In the genomic region with DNA sequence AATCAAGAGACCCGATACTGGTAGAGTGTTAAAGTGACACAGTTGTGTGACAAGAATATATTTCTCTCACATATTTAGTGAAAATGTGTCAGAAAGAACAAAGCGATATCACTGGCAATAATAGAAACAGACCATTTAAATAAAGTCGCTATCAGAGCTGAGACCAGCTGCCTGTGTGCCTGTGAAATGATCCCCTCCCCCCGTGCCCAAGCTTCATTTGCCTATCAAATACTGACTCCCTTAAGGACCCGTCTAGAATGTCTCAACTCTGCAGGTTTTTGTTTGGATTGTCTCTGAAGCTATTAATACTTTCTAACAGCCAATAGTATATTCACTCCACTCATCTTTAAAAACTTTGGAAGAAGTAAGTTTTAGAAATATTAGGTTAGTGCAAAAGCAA, we compare ENCODE assay signal across 18 cellular contexts.
"Had no signal": no experiment of that assay in that cellular context is flagged by ENCODE, and none has a peak within 500 bp of the region (broad histone marks: within the 10 kb centered on the region; RNA-seq: fewer than 3 reads in every experiment).

No MANE protein-coding gene starts in this region.

- H3K27me3 Mint-ChIP-seq: activated naive CD4-positive, alpha-beta T cell treated with anti-CD3 and anti-CD28 coated beads, Interleukin-2, amount 50 U/mL, for 24 hours had no signal

- DNase-seq: activated CD4-positive, alpha-beta T cell treated with anti-CD3 and anti-CD28 coated beads, Interleukin-2, amount 50 U/mL, for 1 hour; activated CD4-positive, CD25-positive, alpha-beta regulatory T cell treated with anti-CD3 and anti-CD28 coated beads, Interleukin-2, amount 50 U/mL, for 72 hours; activated CD8-positive, alpha-beta T cell treated with anti-CD3 and anti-CD28 coated beads, Interleukin-2, amount 10 ng/mL, durations not matched to agents 7 days and 5 days; activated gamma-delta T cell treated with Interleukin-2 at 50 U/mL for 16 hours; anterior cingulate cortex; central memory CD4-positive, alpha-beta T cell; effector memory CD4-positive, alpha-beta T cell; foreskin melanocyte; left lung; natural killer cell; stimulated activated CD4-positive, alpha-beta T cell treated with anti-CD3 and anti-CD28 coated beads, Interleukin-4, amount 100 ng/mL, for 1 hour; stimulated activated naive CD4-positive, alpha-beta T cell; testis had no signal

- H3K4me1 Mint-ChIP-seq: activated naive CD4-positive, alpha-beta T cell treated with anti-CD3 and anti-CD28 coated beads, Interleukin-2, amount 50 U/mL, for 24 hours; natural killer cell had no signal

- H3K27ac Mint-ChIP-seq: activated CD8-positive, alpha-beta T cell treated with anti-CD3 and anti-CD28 coated beads, Interleukin-2, amount 10 ng/mL, durations not matched to agents 7 days and 5 days; activated naive CD4-positive, alpha-beta T cell treated with anti-CD3 and anti-CD28 coated beads, Interleukin-2, amount 50 U/mL, for 24 hours; activated T-helper 1 cell treated with anti-CD3 and anti-CD28 coated beads, Interleukin-12 subunit alpha, Interleukin-12 subunit beta, Interleukin-2, Interleukin-4 antibody, amounts not matched to agents 30 ng/mL and 10 ng/mL and 1 ng/mL, durations not matched to agents 14 hours and 24 hours and 36 hours; natural killer cell; progenitor cell of endocrine pancreas; type B pancreatic cell had no signal

- H3K4me3 Mint-ChIP-seq: activated CD8-positive, alpha-beta T cell treated with anti-CD3 and anti-CD28 coated beads, Interleukin-2, amount 10 ng/mL, durations not matched to agents 7 days and 5 days; activated naive CD4-positive, alpha-beta T cell treated with anti-CD3 and anti-CD28 coated beads, Interleukin-2, amount 50 U/mL, for 24 hours; activated T-helper 1 cell treated with anti-CD3 and anti-CD28 coated beads, Interleukin-12 subunit alpha, Interleukin-12 subunit beta, Interleukin-2, Interleukin-4 antibody, amounts not matched to agents 30 ng/mL and 10 ng/mL and 1 ng/mL, durations not matched to agents 14 hours and 24 hours and 36 hours; brain; natural killer cell; type B pancreatic cell had no signal

- ATAC-seq: activated CD8-positive, alpha-beta T cell treated with anti-CD3 and anti-CD28 coated beads, Interleukin-2, amount 10 ng/mL, durations not matched to agents 7 days and 5 days; left lung; natural killer cell had no signal

- H3K9me3 Mint-ChIP-seq: activated naive CD4-positive, alpha-beta T cell treated with anti-CD3 and anti-CD28 coated beads, Interleukin-2, amount 50 U/mL, for 24 hours; activated T-helper 1 cell treated with anti-CD3 and anti-CD28 coated beads, Interleukin-12 subunit alpha, Interleukin-12 subunit beta, Interleukin-2, Interleukin-4 antibody, amounts not matched to agents 30 ng/mL and 10 ng/mL and 1 ng/mL, durations not matched to agents 14 hours and 24 hours and 36 hours; brain; natural killer cell had no signal

- H3K36me3 Mint-ChIP-seq: activated naive CD4-positive, alpha-beta T cell treated with anti-CD3 and anti-CD28 coated beads, Interleukin-2, amount 50 U/mL, for 24 hours; brain; natural killer cell; type B pancreatic cell had no signal
